ENCODE assay signal across 8 cellular contexts in genomic region chr12:22529281-22530060, GRCh38. TPM values are rescaled to one million over a fixed set of nuclear protein-coding genes. Genes with fewer than 3 reads are reported as not detected.
DNase-seq lines count a peak whose midpoint lies in the region; ATAC-seq, FAIRE-seq and TF ChIP-seq lines count a peak whose summit lies in the region.

No MANE protein-coding gene starts in this region.

- no peak overlapping the region for H3K4me3 ChIP-seq in retinal pigment epithelial cell (ENCODE audit: low read length)

- no peak overlapping the region for H3K4me3 Mint-ChIP-seq in CD4-positive, alpha-beta T cell

- peak; percentile 94 for ATAC-seq in CD4-positive, alpha-beta T cell (ENCODE audit: poor library complexity)
- ATAC-seq in GM18511 (IDR thresholded peaks at IDR 0.05; ENCODE audit: unreplicated experiment) (peak; percentile 87), HG03060 (IDR thresholded peaks at IDR 0.05; ENCODE audit: low read depth, unreplicated experiment) (peak; percentile 66)

- no peaks in the 10 kb centered on the region for H3K9me3 Mint-ChIP-seq in CD4-positive, alpha-beta T cell

- no peak overlapping the region for H3K27ac ChIP-seq in CD4-positive, alpha-beta T cell (ENCODE audit: low read depth, low read length)

- no peaks in the 10 kb centered on the region for H3K27me3 Mint-ChIP-seq in CD4-positive, alpha-beta T cell

- no peak overlapping the region for H3K27ac Mint-ChIP-seq in CD4-positive, alpha-beta T cell

- peaks cover 16% of the 10 kb centered on the region for H3K4me1 Mint-ChIP-seq in CD4-positive, alpha-beta T cell (ENCODE audit: low read depth)

- POLR2A ChIA-PET in CD4-positive, alpha-beta T cell (lab: Charles Lee), result interaction anchor here (1.2 kb wide), 1 partner anchor 15 kb away, joined by 12 read pairs; the partner anchor contains the start of gene C2CD5

- TF ChIP-seq CTCF in CD4-positive, alpha-beta T cell (IDR thresholded peaks at IDR 0.05), result peak; percentile 83
- TF ChIP-seq CTCF in retinal pigment epithelial cell (conservative IDR thresholded peaks at IDR 0.05; ENCODE audit: low read depth, low read length), result peak; percentile 50

- H3K9me3 ChIP-seq in CD4-positive, alpha-beta T cell (ENCODE audit: control insufficient read depth, low read length), result no peaks in the 10 kb centered on the region

- peaks cover 56% of the 10 kb centered on the region for H3K36me3 Mint-ChIP-seq in CD4-positive, alpha-beta T cell (ENCODE audit: low read depth)

- FAIRE-seq in endometrium (lab: Jason Lieb, UNC), result peak; percentile 50

- no peak for DNase-seq in CD4-positive, alpha-beta T cell
- DNase-seq in NCI-H82 treated with DMSO at 0.1 percent for 48 hours (lab: John Stamatoyannopoulos, UW; ENCODE audit: unreplicated experiment), result peak; percentile 29
- no peak for DNase-seq in retinal pigment epithelial cell (ENCODE audit: low read depth)
- no peak for DNase-seq in cerebellum (ENCODE audit: low spot score)
- no peak for DNase-seq in UCSD-AML1 (lab: John Stamatoyannopoulos, UW; ENCODE audit: unreplicated experiment)

- H3K27me3 ChIP-seq in CD4-positive, alpha-beta T cell (ENCODE audit: control insufficient read depth, insufficient read depth, low read length), result no peaks in the 10 kb centered on the region

- intact Hi-C loops in CD4-positive, alpha-beta T cell (cut with DNase I, micrococcal nuclease), result loop anchor here in 1 of 2 experiments (1.0 kb wide), 1 partner anchor 103 kb away; no protein-coding TSS in a partner anchor

- CTCF ChIA-PET in CD4-positive, alpha-beta T cell (lab: Charles Lee), result interaction anchor here (0.6 to 1.7 kb wide), 10 partner anchors 14 to 141 kb away, joined by 3 to 12 read pairs (median 3); partner anchors contain the start of genes C2CD5 and ETNK1

RNA-seq across cellular contexts. Expression of gene C2CD5, which starts 14.9 kb away (rescaled TPM):
- 10 to 100 TPM; 21.8 to 23.2 TPM for total RNA-seq in CD4-positive, alpha-beta T cell
- total RNA-seq in cerebellum, result 149 TPM
